In genomic region chr16:67966549-67967182, GRCh38 we compare ENCODE assay signal across 8 cellular contexts. TPM values are rescaled to one million over a fixed set of nuclear protein-coding genes. Genes with fewer than 3 reads are reported as not detected.
DNase-seq lines count a peak whose midpoint lies in the region; FAIRE-seq and TF ChIP-seq lines count a peak whose summit lies in the region.

No MANE protein-coding gene starts in this region.

- H3K4me3 Mint-ChIP-seq in type B pancreatic cell, result peak overlapping the region; percentile 89

- peak overlapping the region; percentile 4 to 98 for H3K9ac ChIP-seq in kidney (ENCODE audit: low read length in 2 of 2)

- 29 to 50% (median 33%) methylated on average over 2 to 3 of the region's 3 CpGs for WGBS in adrenal gland, 4 donors

- H3K27ac Mint-ChIP-seq in type B pancreatic cell, result peak overlapping the region; percentile 98

- H3K36me3 ChIP-seq in adrenal gland (replicated peaks in 1 of 2), result peaks cover 0 to 18% of the 10 kb centered on the region in 2 donors
- peaks cover 0 to 15% of the 10 kb centered on the region in 2 donors for H3K36me3 ChIP-seq in kidney (ENCODE audit: control insufficient read depth in 1 of 2, insufficient read depth in 2 of 2, low read length in 2 of 2)

- H3K27ac ChIP-seq in AG04450 (ENCODE audit: low read depth, low read length) (peak overlapping the region; percentile 47), adrenal gland (peak overlapping the region in 4 of 5 donors; percentile 3 to 100 (median 88)), kidney (ENCODE audit: low read depth in 2 of 2, low read length in 2 of 2) (no peak overlapping the region)

- H3K9me3 ChIP-seq in AG04450 (ENCODE audit: control insufficient read depth, insufficient read depth, low read length), result no peaks in the 10 kb centered on the region; the same call in 1 of the 2 replicates
- H3K9me3 ChIP-seq in adrenal gland (replicated peaks in 1 of 3), result no peaks in the 10 kb centered on the region
- no peaks in the 10 kb centered on the region for H3K9me3 ChIP-seq in kidney (ENCODE audit: control insufficient read depth in 1 of 2, low read length in 2 of 2)

- peaks cover 22 to 40% of the 10 kb centered on the region in 2 donors for H3K4me1 ChIP-seq in adrenal gland (replicated peaks in 1 of 2)
- H3K4me1 ChIP-seq in kidney (ENCODE audit: control insufficient read depth in 1 of 2, insufficient read depth in 1 of 2, low read depth in 1 of 2, low read length in 2 of 2), result peaks cover 7 to 22% of the 10 kb centered on the region in 2 donors

- peaks cover 28% of the 10 kb centered on the region for H3K4me1 Mint-ChIP-seq in type B pancreatic cell (ENCODE audit: unreplicated experiment)

- H3K27me3 Mint-ChIP-seq in type B pancreatic cell, result peaks cover 10% of the 10 kb centered on the region

- H3K9me3 Mint-ChIP-seq in type B pancreatic cell, result no peaks in the 10 kb centered on the region

- POLR2A ChIA-PET in AG04450 (lab: Yijun Ruan, JAX), result interaction anchor here (0.6 to 1.1 kb wide), 2 partner anchors 271 to 281 kb away, joined by 3 to 4 read pairs; no protein-coding TSS in a partner anchor

- CTCF ChIA-PET in AG04450 (lab: Charles Lee), result no interaction called here

- peaks cover 9% of the 10 kb centered on the region for H3K36me3 Mint-ChIP-seq in type B pancreatic cell

- no peak for DNase-seq in AG04450 (ENCODE audit: low read depth, low spot score)
- peak; percentile 71 for DNase-seq in HTR-8/SVneo (ENCODE audit: insufficient read length, low spot score)
- DNase-seq in adrenal gland, result peak in 2 of 7 donors; percentile 33 to 53
- no peak for DNase-seq in kidney
- no peak for DNase-seq in type B pancreatic cell (ENCODE audit: extremely low spot score, unreplicated experiment)
- DNase-seq in ecto neural progenitor cell (ENCODE audit: low spot score), result no peak
- no peak for DNase-seq in NCI-H345 (lab: John Stamatoyannopoulos, UW)
- DNase-seq in NCI-H1105 (lab: John Stamatoyannopoulos, UW), result no peak

- peak overlapping the region; percentile 89 for H3K4me3 ChIP-seq in AG04450 (ENCODE audit: low read depth, low read length)
- H3K4me3 ChIP-seq in adrenal gland, result peak overlapping the region in 2 of 4 donors; percentile 47 to 99
- peak overlapping the region; percentile 75 to 93 for H3K4me3 ChIP-seq in kidney (ENCODE audit: low read length in 2 of 2)

- H3K27me3 ChIP-seq in AG04450 (ENCODE audit: control insufficient read depth, insufficient read depth, low read length), result no peaks in the 10 kb centered on the region
- H3K27me3 ChIP-seq in adrenal gland, result no peaks in the 10 kb centered on the region

- TF ChIP-seq POLR2A in adrenal gland (IDR thresholded peaks at IDR 0.05), result no peak

- TF ChIP-seq CTCF in AG04450 (IDR thresholded peaks at IDR 0.05; ENCODE audit: low read depth, low read length) (no peak), adrenal gland (IDR thresholded peaks at IDR 0.05) (no peak), kidney (IDR thresholded peaks at IDR 0.05; ENCODE audit: borderline replicate concordance, extremely low read depth, insufficient read depth) (no peak), type B pancreatic cell (conservative IDR thresholded peaks at IDR 0.05) (no peak)

- FAIRE-seq in HTR-8/SVneo (lab: Jason Lieb, UNC) (peak; percentile 9), kidney (lab: Jason Lieb, UNC) (no peak)

- intact Hi-C loops in adrenal gland (cut with DNase I) (no loop called here), kidney (cut with DNase I) (no loop called here)

RNA-seq across cellular contexts. Expression of gene SLC12A4, which starts 1.8 kb away (rescaled TPM):
- polyA plus RNA-seq in AG04450 (2011; rRNA removed) (48.1 and 63.0 TPM in 2 replicates), adrenal gland (100 to 1,000 TPM in 1 of 3 donors, 10 to 100 TPM in 2; 39.6 to 111 (median 47.0) TPM), kidney (ENCODE audit: insufficient read depth, low read depth, low replicate concordance) (16.7 TPM)
- polyA minus RNA-seq in AG04450 (2011; rRNA and poly(A)+ RNA removed), result 114 and 139 TPM in 2 replicates
- total RNA-seq in adrenal gland (100 to 1,000 TPM in 1 of 8 donors, 10 to 100 TPM in 7; 54.8 to 101 (median 77.7) TPM), kidney (66.2 TPM), type B pancreatic cell (ENCODE audit: low replicate concordance) (48.1 and 68.8 TPM in 2 replicates)

RNA-seq across cellular contexts. Expression of gene DPEP3, which starts 13.6 kb away (rescaled TPM):
- polyA plus RNA-seq in AG04450 (2011; rRNA removed), result not detected in 2 replicates
- polyA minus RNA-seq in AG04450 (2011; rRNA and poly(A)+ RNA removed), result not detected in 2 replicates
- total RNA-seq in adrenal gland, result under 1 TPM in 1 of 8 donors, not detected in 7; 0.11 TPM
- polyA plus RNA-seq in adrenal gland, result under 1 TPM; 0.07 to 0.32 (median 0.11) TPM
- total RNA-seq in kidney, result 0.19 TPM
- not detected for polyA plus RNA-seq in kidney (ENCODE audit: insufficient read depth, low read depth, low replicate concordance)
- total RNA-seq in type B pancreatic cell (ENCODE audit: low replicate concordance), result not detected in 2 replicates

RNA-seq across cellular contexts. Expression of gene LCAT, which starts 22.7 kb away (rescaled TPM):
- 5.2 and 7.9 TPM in 2 replicates for polyA plus RNA-seq in AG04450 (2011; rRNA removed)
- 4.0 and 6.1 TPM in 2 replicates for polyA minus RNA-seq in AG04450 (2011; rRNA and poly(A)+ RNA removed)
- total RNA-seq in adrenal gland, result 10 to 100 TPM in 4 of 8 donors, 1 to 10 TPM in 4; 4.1 to 27.6 (median 12.6) TPM
- polyA plus RNA-seq in adrenal gland, result 100 to 1,000 TPM in 1 of 3 donors, 10 to 100 TPM in 1, 1 to 10 TPM in 1; 3.0 to 240 (median 91.1) TPM
- total RNA-seq in kidney, result 27.4 TPM
- 10.2 TPM for polyA plus RNA-seq in kidney (ENCODE audit: insufficient read depth, low read depth, low replicate concordance)
- total RNA-seq in type B pancreatic cell (ENCODE audit: low replicate concordance), result 20.2 and 26.1 TPM in 2 replicates

RNA-seq across cellular contexts. Expression of gene PSMB10, which starts 30.0 kb away (rescaled TPM):
- 18.1 and 29.1 TPM in 2 replicates for polyA plus RNA-seq in AG04450 (2011; rRNA removed)
- polyA minus RNA-seq in AG04450 (2011; rRNA and poly(A)+ RNA removed), result 7.3 and 7.7 TPM in 2 replicates
- total RNA-seq in adrenal gland, result 10 to 100 TPM; 42.0 to 71.9 (median 59.1) TPM
- 100 to 1,000 TPM in 2 of 3 donors, 10 to 100 TPM in 1; 12.6 to 315 (median 305) TPM for polyA plus RNA-seq in adrenal gland
- 78.6 TPM for total RNA-seq in kidney
- 76.4 TPM for polyA plus RNA-seq in kidney (ENCODE audit: insufficient read depth, low read depth, low replicate concordance)
- 51.9 and 68.8 TPM in 2 replicates for total RNA-seq in type B pancreatic cell (ENCODE audit: low replicate concordance)

RNA-seq across cellular contexts. Expression of gene DPEP2, which starts 32.6 kb away (rescaled TPM):
- polyA plus RNA-seq in AG04450 (2011; rRNA removed) (not detected in 2 replicates), adrenal gland (1 to 10 TPM in 2 of 3 donors, under 1 TPM in 1; 0.27 to 8.4 (median 1.2) TPM), kidney (ENCODE audit: insufficient read depth, low read depth, low replicate concordance) (0.99 TPM)
- 0.32 TPM in 1 of 2 replicates, not detected in the other for polyA minus RNA-seq in AG04450 (2011; rRNA and poly(A)+ RNA removed)
- total RNA-seq in adrenal gland (1 to 10 TPM in 6 of 8 donors, under 1 TPM in 2; 0.35 to 2.0 (median 1.6) TPM), kidney (3.1 TPM), type B pancreatic cell (ENCODE audit: low replicate concordance) (not detected in 2 replicates)

Comparison
In these comparisons a context has a peak if more than half of its experiments do, and no peak if none do; other contexts are left out.
1. H3K27ac ChIP-seq: peak in AG04450 (single experiment) and adrenal gland (4 of 5); none in kidney (0 of 2).